ENCODE assay signal across 1 cellular context in the genomic region with DNA sequence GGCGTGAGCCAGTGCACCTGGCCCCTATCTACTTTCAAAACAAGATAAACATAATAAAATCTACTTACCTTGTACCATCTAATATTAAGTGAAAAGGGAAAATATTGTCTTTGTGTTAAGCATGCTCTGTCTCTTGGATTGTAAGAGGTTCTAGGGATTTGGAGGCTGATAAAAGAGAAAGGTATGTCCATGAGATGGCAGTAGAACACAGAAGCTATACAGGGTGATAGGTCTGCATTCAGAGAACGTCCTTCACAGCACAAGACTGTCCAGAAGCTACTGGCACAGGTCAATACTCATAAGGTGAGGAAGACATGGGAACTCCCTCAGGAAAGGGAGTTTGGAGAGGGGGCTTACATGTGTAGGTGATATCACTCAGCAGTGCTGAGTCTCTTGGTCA.
A peak's percentile ranks its signal among the peaks of the same experiment; 100 is the strongest.
TF ChIP-seq lines count a peak whose summit lies in the region.

No MANE protein-coding gene starts in this region.

TF ChIP-seq in GM23338, 12 proteins besides CTCF, POLR2A, EP300 and RAD21 (continued from another document):
- TF ChIP-seq, protein P1, sequence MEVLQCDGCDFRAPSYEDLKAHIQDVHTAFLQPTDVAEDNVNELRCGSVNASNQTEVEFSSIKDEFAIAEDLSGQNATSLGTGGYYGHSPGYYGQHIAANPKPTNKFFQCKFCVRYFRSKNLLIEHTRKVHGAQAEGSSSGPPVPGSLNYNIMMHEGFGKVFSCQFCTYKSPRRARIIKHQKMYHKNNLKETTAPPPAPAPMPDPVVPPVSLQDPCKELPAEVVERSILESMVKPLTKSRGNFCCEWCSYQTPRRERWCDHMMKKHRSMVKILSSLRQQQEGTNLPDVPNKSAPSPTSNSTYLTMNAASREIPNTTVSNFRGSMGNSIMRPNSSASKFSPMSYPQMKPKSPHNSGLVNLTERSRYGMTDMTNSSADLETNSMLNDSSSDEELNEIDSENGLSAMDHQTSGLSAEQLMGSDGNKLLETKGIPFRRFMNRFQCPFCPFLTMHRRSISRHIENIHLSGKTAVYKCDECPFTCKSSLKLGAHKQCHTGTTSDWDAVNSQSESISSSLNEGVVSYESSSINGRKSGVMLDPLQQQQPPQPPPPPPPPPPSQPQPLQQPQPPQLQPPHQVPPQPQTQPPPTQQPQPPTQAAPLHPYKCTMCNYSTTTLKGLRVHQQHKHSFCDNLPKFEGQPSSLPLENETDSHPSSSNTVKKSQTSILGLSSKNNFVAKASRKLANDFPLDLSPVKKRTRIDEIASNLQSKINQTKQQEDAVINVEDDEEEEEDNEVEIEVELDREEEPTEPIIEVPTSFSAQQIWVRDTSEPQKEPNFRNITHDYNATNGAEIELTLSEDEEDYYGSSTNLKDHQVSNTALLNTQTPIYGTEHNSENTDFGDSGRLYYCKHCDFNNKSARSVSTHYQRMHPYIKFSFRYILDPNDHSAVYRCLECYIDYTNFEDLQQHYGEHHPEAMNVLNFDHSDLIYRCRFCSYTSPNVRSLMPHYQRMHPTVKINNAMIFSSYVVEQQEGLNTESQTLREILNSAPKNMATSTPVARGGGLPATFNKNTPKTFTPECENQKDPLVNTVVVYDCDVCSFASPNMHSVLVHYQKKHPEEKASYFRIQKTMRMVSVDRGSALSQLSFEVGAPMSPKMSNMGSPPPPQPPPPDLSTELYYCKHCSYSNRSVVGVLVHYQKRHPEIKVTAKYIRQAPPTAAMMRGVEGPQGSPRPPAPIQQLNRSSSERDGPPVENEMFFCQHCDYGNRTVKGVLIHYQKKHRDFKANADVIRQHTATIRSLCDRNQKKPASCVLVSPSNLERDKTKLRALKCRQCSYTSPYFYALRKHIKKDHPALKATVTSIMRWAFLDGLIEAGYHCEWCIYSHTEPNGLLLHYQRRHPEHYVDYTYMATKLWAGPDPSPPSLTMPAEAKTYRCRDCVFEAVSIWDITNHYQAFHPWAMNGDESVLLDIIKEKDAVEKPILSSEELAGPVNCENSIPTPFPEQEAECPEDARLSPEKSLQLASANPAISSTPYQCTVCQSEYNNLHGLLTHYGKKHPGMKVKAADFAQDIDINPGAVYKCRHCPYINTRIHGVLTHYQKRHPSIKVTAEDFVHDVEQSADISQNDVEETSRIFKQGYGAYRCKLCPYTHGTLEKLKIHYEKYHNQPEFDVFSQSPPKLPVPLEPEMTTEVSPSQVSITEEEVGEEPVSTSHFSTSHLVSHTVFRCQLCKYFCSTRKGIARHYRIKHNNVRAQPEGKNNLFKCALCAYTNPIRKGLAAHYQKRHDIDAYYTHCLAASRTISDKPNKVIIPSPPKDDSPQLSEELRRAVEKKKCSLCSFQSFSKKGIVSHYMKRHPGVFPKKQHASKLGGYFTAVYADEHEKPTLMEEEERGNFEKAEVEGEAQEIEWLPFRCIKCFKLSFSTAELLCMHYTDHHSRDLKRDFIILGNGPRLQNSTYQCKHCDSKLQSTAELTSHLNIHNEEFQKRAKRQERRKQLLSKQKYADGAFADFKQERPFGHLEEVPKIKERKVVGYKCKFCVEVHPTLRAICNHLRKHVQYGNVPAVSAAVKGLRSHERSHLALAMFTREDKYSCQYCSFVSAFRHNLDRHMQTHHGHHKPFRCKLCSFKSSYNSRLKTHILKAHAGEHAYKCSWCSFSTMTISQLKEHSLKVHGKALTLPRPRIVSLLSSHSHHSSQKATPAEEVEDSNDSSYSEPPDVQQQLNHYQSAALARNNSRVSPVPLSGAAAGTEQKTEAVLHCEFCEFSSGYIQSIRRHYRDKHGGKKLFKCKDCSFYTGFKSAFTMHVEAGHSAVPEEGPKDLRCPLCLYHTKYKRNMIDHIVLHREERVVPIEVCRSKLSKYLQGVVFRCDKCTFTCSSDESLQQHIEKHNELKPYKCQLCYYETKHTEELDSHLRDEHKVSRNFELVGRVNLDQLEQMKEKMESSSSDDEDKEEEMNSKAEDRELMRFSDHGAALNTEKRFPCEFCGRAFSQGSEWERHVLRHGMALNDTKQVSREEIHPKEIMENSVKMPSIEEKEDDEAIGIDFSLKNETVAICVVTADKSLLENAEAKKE (CRISPR knock-in tag; IDR thresholded peaks at IDR 0.05): 0 out of 2 replicates have a peak, but pooled peaks have one; percentile 19
- TF ChIP-seq, protein P2, sequence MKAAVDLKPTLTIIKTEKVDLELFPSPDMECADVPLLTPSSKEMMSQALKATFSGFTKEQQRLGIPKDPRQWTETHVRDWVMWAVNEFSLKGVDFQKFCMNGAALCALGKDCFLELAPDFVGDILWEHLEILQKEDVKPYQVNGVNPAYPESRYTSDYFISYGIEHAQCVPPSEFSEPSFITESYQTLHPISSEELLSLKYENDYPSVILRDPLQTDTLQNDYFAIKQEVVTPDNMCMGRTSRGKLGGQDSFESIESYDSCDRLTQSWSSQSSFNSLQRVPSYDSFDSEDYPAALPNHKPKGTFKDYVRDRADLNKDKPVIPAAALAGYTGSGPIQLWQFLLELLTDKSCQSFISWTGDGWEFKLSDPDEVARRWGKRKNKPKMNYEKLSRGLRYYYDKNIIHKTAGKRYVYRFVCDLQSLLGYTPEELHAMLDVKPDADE (IDR thresholded peaks at IDR 0.05): no peak
